Comparison of ENCODE assay signal across 13 cellular contexts in genomic region chr5:122849746-122850145, GRCh38. TPM values are rescaled to one million over a fixed set of nuclear protein-coding genes. Genes with fewer than 3 reads are reported as not detected.
DNase-seq lines count a peak whose midpoint lies in the region; TF ChIP-seq lines count a peak whose summit lies in the region.
"Had no signal": no experiment of that assay in that cellular context is flagged by ENCODE, and none has a peak within 500 bp of the region (broad histone marks: within the 10 kb centered on the region; RNA-seq: fewer than 3 reads in every experiment).

No MANE protein-coding gene starts in this region.

- CTCF ChIA-PET in Caco-2 (lab: Charles Lee), result interaction anchor here (1.1 kb wide), 1 partner anchor 574 kb away, joined by 4 read pairs; the partner anchor contains the start of gene CEP120

- peaks cover 28% of the 10 kb centered on the region for H3K4me1 ChIP-seq in Caco-2

- H3K4me3 ChIP-seq in Caco-2 (ENCODE audit: low read depth, low read length), result no peak overlapping the region

- H3K27me3 Mint-ChIP-seq in Caco-2 (ENCODE audit: insufficient read depth, unreplicated experiment), result no peaks in the 10 kb centered on the region
- H3K27me3 Mint-ChIP-seq in mesothelial cell of epicardium (ENCODE audit: low read depth), result no peaks in the 10 kb centered on the region
- H3K27me3 Mint-ChIP-seq: stimulated activated naive CD8-positive, alpha-beta T cell treated with anti-CD3 and anti-CD28 coated beads, Interleukin-15, amount 100 ng/mL, for 72 hours had no signal

- no peaks in the 10 kb centered on the region for H3K27me3 ChIP-seq in Caco-2 (replicated peaks; ENCODE audit: control insufficient read depth, insufficient read depth, low read length)

- POLR2A ChIA-PET in Caco-2 (lab: Charles Lee), result no interaction called here

- H3K4me3 Mint-ChIP-seq in Caco-2 (ENCODE audit: unreplicated experiment) (no peak overlapping the region), mesothelial cell of epicardium (no peak overlapping the region)
- H3K4me3 Mint-ChIP-seq: stimulated activated naive CD8-positive, alpha-beta T cell treated with anti-CD3 and anti-CD28 coated beads, Interleukin-15, amount 100 ng/mL, for 72 hours had no signal

- H3K4me1 Mint-ChIP-seq in Caco-2 (ENCODE audit: low read depth, unreplicated experiment) (peaks cover 33% of the 10 kb centered on the region), mesothelial cell of epicardium (peaks cover 28% of the 10 kb centered on the region)

- H3K9me3 ChIP-seq in Caco-2, result no peaks in the 10 kb centered on the region

- H3K36me3 Mint-ChIP-seq in Caco-2 (ENCODE audit: insufficient read depth, unreplicated experiment), result peaks cover 4% of the 10 kb centered on the region
- peaks cover 18% of the 10 kb centered on the region for H3K36me3 Mint-ChIP-seq in mesothelial cell of epicardium

- H3K9me3 Mint-ChIP-seq in Caco-2 (ENCODE audit: unreplicated experiment), result no peaks in the 10 kb centered on the region
- H3K9me3 Mint-ChIP-seq in mesothelial cell of epicardium, result peaks cover 4% of the 10 kb centered on the region
- H3K9me3 Mint-ChIP-seq: stimulated activated naive CD8-positive, alpha-beta T cell treated with anti-CD3 and anti-CD28 coated beads, Interleukin-15, amount 100 ng/mL, for 72 hours had no signal

- H3K27ac Mint-ChIP-seq in Caco-2 (ENCODE audit: unreplicated experiment) (peak overlapping the region; percentile 61), mesothelial cell of epicardium (peak overlapping the region; percentile 10)

- intact Hi-C loops in Caco-2 (cut with micrococcal nuclease; ENCODE audit: unreplicated experiment), result no loop called here

- peak in 1 of 2 experiments; percentile 63 for DNase-seq in Caco-2
- DNase-seq in NCI-H226, result peak; percentile 92
- DNase-seq in dedifferentiated amniotic fluid mesenchymal stem cell (ENCODE audit: extremely low spot score), result peak; percentile 15
- no peak for DNase-seq in mesothelial cell of epicardium (ENCODE audit: low spot score in 2 of 2, unreplicated experiment in 2 of 2)
- no peak for DNase-seq in effector CD8-positive, alpha-beta T cell (lab: John Stamatoyannopoulos, UW)
- DNase-seq in GM19238 (ENCODE audit: insufficient read length, low spot score), result no peak
- no peak for DNase-seq in UCSD-AML1 (lab: John Stamatoyannopoulos, UW; ENCODE audit: unreplicated experiment)
- DNase-seq in NCI-H2227 treated with DMSO at 0.1 percent for 48 hours (lab: John Stamatoyannopoulos, UW), result no peak
- DNase-seq: activated CD4-positive, CD25-positive, alpha-beta regulatory T cell; amniotic stem cell; NCI-H524 treated with DMSO at 0.1 percent for 48 hours; SHP77; stimulated activated naive CD8-positive, alpha-beta T cell treated with anti-CD3 and anti-CD28 coated beads, Interleukin-15, amount 100 ng/mL, for 72 hours had no signal

- TF ChIP-seq CTCF in Caco-2 (IDR thresholded peaks at IDR 0.05; ENCODE audit: insufficient read depth in 1 of 2, low read depth in 1 of 2, low read length in 1 of 2, severe bottlenecking in 1 of 2, unreplicated experiment in 1 of 2) (no peak), mesothelial cell of epicardium (IDR thresholded peaks at IDR 0.05; ENCODE audit: unreplicated experiment) (no peak)

- no TSS peak for BruUV-seq in Caco-2 (replicated peaks; lab: Mats Ljungman, UMichigan)

- H3K36me3 ChIP-seq in Caco-2 (ENCODE audit: control insufficient read depth, insufficient read depth, low read length), result no peaks in the 10 kb centered on the region

RNA-seq across cellular contexts. Expression of gene SNX24, which starts 4.3 kb away (rescaled TPM):
- total RNA-seq in Caco-2 (2022), result 36.7 and 38.4 TPM in 2 replicates
- total RNA-seq in mesothelial cell of epicardium, result 40.9 to 50.4 TPM (median 44.5 TPM) in 3 replicates

Comparison
In these comparisons a context has a peak if more than half of its experiments do, and no peak if none do; other contexts are left out.
1. DNase-seq: peak in NCI-H226 (single experiment) and dedifferentiated amniotic fluid mesenchymal stem cell (single experiment); none in mesothelial cell of epicardium (0 of 2), effector CD8-positive, alpha-beta T cell (single experiment), GM19238 (single experiment), UCSD-AML1 (single experiment) and NCI-H2227 treated with DMSO at 0.1 percent for 48 hours (single experiment).